9 cellular contexts compared by ENCODE assay signal in the genomic region with DNA sequence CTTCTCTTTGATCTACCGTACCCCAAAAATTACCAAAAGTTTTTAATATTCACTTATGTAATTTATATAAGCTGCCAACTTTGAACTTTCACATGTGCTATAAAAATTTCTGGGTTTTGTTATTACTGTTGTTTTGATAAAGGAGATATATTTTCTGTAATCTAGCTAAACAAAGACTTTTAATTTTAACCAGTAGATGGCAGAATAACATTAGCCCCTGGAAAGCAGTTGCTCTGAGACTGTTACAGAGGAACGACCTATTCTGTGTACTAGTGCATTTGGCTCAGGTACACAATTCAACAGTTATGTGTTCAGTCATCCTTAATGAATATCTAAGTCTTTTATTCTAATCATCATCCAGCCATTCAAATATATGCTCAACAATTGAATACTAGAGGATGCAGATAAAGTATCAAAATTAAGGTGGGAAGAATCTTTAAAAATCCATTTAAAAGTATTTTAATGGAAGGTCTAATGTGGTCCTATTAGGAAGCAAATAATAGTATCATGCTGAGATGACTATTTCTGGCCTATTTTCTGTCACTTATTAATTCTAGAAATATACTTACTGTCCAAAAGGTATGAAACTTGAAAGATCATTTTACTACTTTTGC. TPM values are rescaled to one million over a fixed set of nuclear protein-coding genes. Genes with fewer than 3 reads are reported as not detected.
DNase-seq lines count a peak whose midpoint lies in the region; ATAC-seq and TF ChIP-seq lines count a peak whose summit lies in the region.
"Had no signal": no experiment of that assay in that cellular context is flagged by ENCODE, and none has a peak within 500 bp of the region (broad histone marks: within the 10 kb centered on the region; RNA-seq: fewer than 3 reads in every experiment).

No MANE protein-coding gene starts in this region.

- in situ Hi-C loops in KBM-7 (cut with MboI; ENCODE audit: low pct_unique_long_range_greater_than_20kb, low sequenced_read_pairs) = no loop called here

- H3K79me2 ChIP-seq in SK-N-SH (ENCODE audit: insufficient read depth) = peaks cover 73% of the 10 kb centered on the region

- ATAC-seq in GM21576 (IDR thresholded peaks at IDR 0.05; ENCODE audit: unreplicated experiment) = peak; percentile 80

- no peak overlapping the region for H3K9ac ChIP-seq in SK-N-SH

- CTCF ChIA-PET in SK-N-SH (lab: Yijun Ruan, JAX) = interaction anchor here (0.6 to 13.7 kb wide), 24 partner anchors 8 to 462 kb away, joined by 3 to 239 read pairs (median 4); partner anchors contain the start of genes IFNA2 and KLHL9

- H4K20me1 ChIP-seq in SK-N-SH (ENCODE audit: insufficient read depth) = peaks cover 78% of the 10 kb centered on the region

- H3K9me3 ChIP-seq in SK-N-SH (no peaks in the 10 kb centered on the region), prostate gland (no peaks in the 10 kb centered on the region)

- intact Hi-C loops in prostate gland (cut with DNase I) = no loop called here

- TF ChIP-seq CTCF in SK-N-SH (IDR thresholded peaks at IDR 0.05) (peak; percentile 80), fibroblast of pulmonary artery (IDR thresholded peaks at IDR 0.05; ENCODE audit: low read length, missing control alignments) (peak; percentile 68), prostate gland (IDR thresholded peaks at IDR 0.05) (peak in 3 of 4 experiments; percentile 54 to 69 (median 59))

- H3K9me2 ChIP-seq in SK-N-SH = no peaks in the 10 kb centered on the region

- 47% methylated on average over 2 of the region's 2 CpGs for WGBS in SK-N-SH (ENCODE audit: low lambda C conversion rate)
- 38% methylated on average over 2 of the region's 2 CpGs for WGBS in prostate gland

- TF ChIP-seq EP300 in SK-N-SH (IDR thresholded peaks at IDR 0.05; ENCODE audit: borderline replicate concordance in 1 of 2, low read depth in 1 of 2, low read length in 1 of 2) = no peak

- H2AFZ ChIP-seq in SK-N-SH (ENCODE audit: low read depth) = no peak overlapping the region

- H3K27ac ChIP-seq in SK-N-SH (ENCODE audit: low read depth in 2 of 2, low read length in 1 of 2) (0 out of 4 replicates have a peak overlapping the region, but pooled peaks of 1 of the 2 experiments have one; percentile 2), prostate gland (no peak overlapping the region)

- peaks cover 6 to 8% of the 10 kb centered on the region in 2 experiments; a peak in 3 of 4 replicates for H3K4me1 ChIP-seq in SK-N-SH (ENCODE audit: control insufficient read depth in 1 of 2, insufficient read depth in 2 of 2, low read depth in 1 of 2, low read length in 1 of 2)
- no peaks in the 10 kb centered on the region for H3K4me1 ChIP-seq in prostate gland (replicated peaks)

- no peaks in the 10 kb centered on the region for H3K27me3 ChIP-seq in SK-N-SH (ENCODE audit: insufficient read depth)
- H3K27me3 ChIP-seq in prostate gland (replicated peaks; ENCODE audit: insufficient read depth) = no peaks in the 10 kb centered on the region

- H3K4me2 ChIP-seq in SK-N-SH = no peak overlapping the region

- TF ChIP-seq RAD21 in SK-N-SH (IDR thresholded peaks at IDR 0.05; ENCODE audit: low read length) = peak; percentile 84

- H3F3A ChIP-seq in SK-N-SH (replicated peaks; ENCODE audit: insufficient read depth) = peaks cover 20% of the 10 kb centered on the region

- DNase-seq in NCI-H2196 (lab: John Stamatoyannopoulos, UW; ENCODE audit: unreplicated experiment) = peak; percentile 37
- DNase-seq in NCI-H2196 treated with DMSO at 0.1 percent for 48 hours (lab: John Stamatoyannopoulos, UW; ENCODE audit: unreplicated experiment) = no peak
- peak; percentile 68 for DNase-seq in KBM-7
- DNase-seq in SK-N-SH = peak; percentile 45
- DNase-seq in fibroblast of pulmonary artery (ENCODE audit: low read depth) = peak; percentile 65
- DNase-seq in prostate gland (ENCODE audit: low spot score) = no peak
- DNase-seq in NOMO-1 treated with dmso at 0.1 percent for 144 hours (lab: John Stamatoyannopoulos, UW; ENCODE audit: unreplicated experiment) = no peak

- TF ChIP-seq POLR2A in prostate gland (IDR thresholded peaks at IDR 0.05) = no peak

- H3K36me3 ChIP-seq in SK-N-SH (replicated peaks in 1 of 2; ENCODE audit: control insufficient read depth in 1 of 2, insufficient read depth in 2 of 2, low read length in 1 of 2) (peaks cover 45 to 52% of the 10 kb centered on the region in 2 experiments), prostate gland (no peaks in the 10 kb centered on the region)

- POLR2A ChIA-PET in SK-N-SH (lab: Yijun Ruan, JAX) = no interaction called here

- H3K4me3 ChIP-seq in SK-N-SH (ENCODE audit: low read depth in 2 of 2, low read length in 1 of 2) (no peak overlapping the region), fibroblast of pulmonary artery (replicated peaks; ENCODE audit: low read depth, low read length) (no peak overlapping the region), prostate gland (no peak overlapping the region)

TF ChIP-seq in SK-N-SH, 30 proteins besides CTCF, POLR2A, EP300 and RAD21:
- TF ChIP-seq MXI1 (IDR thresholded peaks at IDR 0.05; ENCODE audit: low read depth, low read length) (no peak), MAX (IDR thresholded peaks at IDR 0.05; ENCODE audit: low read depth) (no peak), FOXJ3 (CRISPR knock-in tag; IDR thresholded peaks at IDR 0.05) (no peak), SMC3 (IDR thresholded peaks at IDR 0.05; ENCODE audit: low read depth, low read length) (peak; percentile 44)

RNA-seq across cellular contexts. Expression of gene KLHL9, which starts 8.6 kb away (rescaled TPM):
- 6.8 and 8.8 TPM in 2 replicates for polyA plus RNA-seq in SK-N-SH (2012; rRNA removed)
- 10.5 and 10.7 TPM in 2 replicates for polyA plus RNA-seq in SK-N-SH (2012; cell fraction: cytosol; rRNA removed)
- polyA plus RNA-seq in SK-N-SH (2012; cell fraction: nucleus; rRNA removed) = 4.6 and 8.5 TPM in 2 replicates
- 10 to 100 TPM; 21.4 to 31.4 TPM for total RNA-seq in prostate gland
- total RNA-seq: Daoy had no signal

RNA-seq across cellular contexts. Expression of gene IFNA5, which starts 21.5 kb away (rescaled TPM):
- not detected in 2 replicates for polyA plus RNA-seq in SK-N-SH (2012; rRNA removed)
- not detected in 2 replicates for polyA plus RNA-seq in SK-N-SH (2012; cell fraction: cytosol; rRNA removed)
- polyA plus RNA-seq in SK-N-SH (2012; cell fraction: nucleus; rRNA removed) = 0.07 TPM in 1 of 2 replicates, not detected in the other
- not detected for total RNA-seq in prostate gland
- total RNA-seq: Daoy had no signal

RNA-seq across cellular contexts. Expression of gene IFNA6, which starts 24.1 kb away (rescaled TPM):
- not detected in 2 replicates for polyA plus RNA-seq in SK-N-SH (2012; rRNA removed)
- not detected in 2 replicates for polyA plus RNA-seq in SK-N-SH (2012; cell fraction: cytosol; rRNA removed)
- not detected in 2 replicates for polyA plus RNA-seq in SK-N-SH (2012; cell fraction: nucleus; rRNA removed)
- under 1 TPM in 1 of 2 donors, not detected in 1; 0.34 TPM for total RNA-seq in prostate gland
- total RNA-seq: Daoy had no signal

RNA-seq across cellular contexts. Expression of gene IFNA13, which starts 41.2 kb away (rescaled TPM):
- not detected in 2 replicates for polyA plus RNA-seq in SK-N-SH (2012; rRNA removed)
- polyA plus RNA-seq in SK-N-SH (2012; cell fraction: cytosol; rRNA removed) = not detected in 2 replicates
- not detected in 2 replicates for polyA plus RNA-seq in SK-N-SH (2012; cell fraction: nucleus; rRNA removed)
- not detected for total RNA-seq in prostate gland
- total RNA-seq: Daoy had no signal

RNA-seq across cellular contexts. Expression of gene IFNA2, which starts 58.6 kb away (rescaled TPM):
- not detected in 2 replicates for polyA plus RNA-seq in SK-N-SH (2012; rRNA removed)
- not detected in 2 replicates for polyA plus RNA-seq in SK-N-SH (2012; cell fraction: cytosol; rRNA removed)
- polyA plus RNA-seq in SK-N-SH (2012; cell fraction: nucleus; rRNA removed) = not detected in 2 replicates
- total RNA-seq in prostate gland = not detected
- total RNA-seq: Daoy had no signal

Comparison
In these comparisons a context has a peak if more than half of its experiments do, and no peak if none do; other contexts are left out.
1. DNase-seq: peak in NCI-H2196 (single experiment), KBM-7 (single experiment), SK-N-SH (single experiment) and fibroblast of pulmonary artery (single experiment); none in NCI-H2196 treated with DMSO at 0.1 percent for 48 hours (single experiment), prostate gland (single experiment) and NOMO-1 treated with dmso at 0.1 percent for 144 hours (single experiment).
2. Peak in every context shown above with its lines, with median percentiles within 50 percentile points of each other: CTCF ChIP-seq.